Comparison of ENCODE assay signal across 26 cellular contexts in the genomic region with DNA sequence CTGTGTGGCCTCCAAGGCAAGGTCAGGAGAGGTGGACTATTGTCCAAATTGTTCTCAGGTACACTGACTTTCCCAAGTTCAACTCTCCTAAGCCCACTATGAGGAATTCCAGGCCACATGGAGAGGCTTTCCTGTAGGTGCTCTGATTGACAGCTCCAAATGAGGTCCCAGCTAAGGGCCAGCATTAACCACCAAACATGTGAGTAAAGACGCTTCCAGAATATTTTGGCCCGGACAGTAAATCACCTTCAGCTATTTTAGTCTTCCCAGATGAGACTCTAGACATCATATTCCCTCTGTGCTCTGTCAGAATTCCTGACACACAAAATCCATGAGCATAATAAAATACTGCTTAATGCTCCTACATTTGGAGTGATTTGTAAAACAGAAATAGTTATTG.
"Had no signal": no experiment of that assay in that cellular context is flagged by ENCODE, and none has a peak within 500 bp of the region (broad histone marks: within the 10 kb centered on the region; RNA-seq: fewer than 3 reads in every experiment).

No MANE protein-coding gene starts in this region.

- H3K36me3 ChIP-seq: colonic mucosa, gastroesophageal sphincter, heart left ventricle, prostate gland, thoracic aorta, tibial nerve, upper lobe of left lung had no signal

- H3K27me3 ChIP-seq: colonic mucosa, gastroesophageal sphincter, heart left ventricle, hepatocyte, tibial nerve, upper lobe of left lung had no signal

- DNase-seq: colonic mucosa; effector CD8-positive, alpha-beta T cell; endodermal cell; foreskin fibroblast; heart left ventricle; kidney; mesenchymal stem cell; mucosa of descending colon; naive thymus-derived CD8-positive, alpha-beta T cell; nephron progenitor cell; nucleus accumbens; right cardiac atrium; stimulated activated CD4-positive, alpha-beta T cell treated with anti-CD3 and anti-CD28 coated beads, Interleukin-2, amount 100 ng/mL, for 24 hours; stimulated activated CD4-positive, alpha-beta T cell treated with anti-CD3 and anti-CD28 coated beads, Interleukin-4, amount 100 ng/mL, for 24 hours; upper lobe of left lung had no signal

- H3K4me2 ChIP-seq: hepatocyte, smooth muscle cell had no signal

- H3K27ac ChIP-seq: colonic mucosa, epithelial cell of prostate, gastroesophageal sphincter, heart left ventricle, hepatocyte, prostate gland, thoracic aorta, tibial nerve, upper lobe of left lung had no signal

- H3K4me1 ChIP-seq: colonic mucosa, prostate gland, tibial nerve, upper lobe of left lung had no signal

- ATAC-seq: esophagus mucosa; gastroesophageal sphincter; heart left ventricle; left lobe of liver; mucosa of descending colon; naive thymus-derived CD8-positive, alpha-beta T cell; right cardiac atrium; stimulated activated effector memory CD8-positive, alpha-beta T cell treated with anti-CD3 and anti-CD28 coated beads, Interleukin-12 subunit alpha, Interleukin-12 subunit beta, amount 100 ng/mL, for 72 hours had no signal

- FAIRE-seq: urothelium cell line had no signal

- H3K9me3 ChIP-seq: colonic mucosa, gastroesophageal sphincter, heart left ventricle, mucosa of descending colon, prostate gland, thoracic aorta, tibial nerve, upper lobe of left lung had no signal

- H3K4me3 ChIP-seq: colonic mucosa, gastroesophageal sphincter, heart left ventricle, hepatocyte, mucosa of descending colon, prostate gland, smooth muscle cell, thoracic aorta, tibial nerve, upper lobe of left lung had no signal
